1 cellular context compared by ENCODE assay signal in the genomic region with DNA sequence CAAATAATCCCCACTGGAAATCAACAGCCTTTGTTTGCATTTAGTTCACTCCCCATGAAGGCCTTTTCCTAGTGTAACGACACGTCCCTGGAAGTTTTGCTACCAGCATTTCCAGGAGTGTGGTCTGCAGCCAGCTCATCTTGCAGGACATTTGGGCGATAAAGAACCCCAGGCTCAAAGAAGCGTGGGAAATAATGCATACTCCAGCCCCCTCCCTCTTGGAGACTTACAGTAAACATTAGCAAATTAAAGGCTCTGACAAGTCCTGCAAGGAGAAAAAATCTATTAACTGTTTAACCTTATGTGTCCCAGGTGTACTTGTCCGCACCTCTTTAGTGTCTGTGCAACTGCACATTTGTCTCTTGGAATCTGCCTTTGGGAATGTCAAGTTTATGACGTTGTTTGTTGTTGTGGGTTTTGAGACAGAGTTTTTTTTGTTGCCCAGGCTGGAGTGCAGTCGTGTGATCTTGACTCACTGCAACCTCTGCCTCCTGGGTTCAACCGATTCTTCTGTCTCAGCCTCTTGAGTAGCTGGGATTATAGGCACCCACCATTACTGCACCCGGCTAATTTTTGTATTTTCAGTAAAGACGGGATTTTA.
TF ChIP-seq lines count a peak whose summit lies in the region.

No MANE protein-coding gene starts in this region.

TF ChIP-seq in GM12878, 131 proteins besides CTCF, POLR2A, EP300 and RAD21 (continued from another document):
- TF ChIP-seq YBX1 (IDR thresholded peaks at IDR 0.05) (no peak), ZBTB4 (CRISPR knock-in tag; IDR thresholded peaks at IDR 0.05) (no peak), PRDM15 (CRISPR knock-in tag; IDR thresholded peaks at IDR 0.05) (no peak), PAX8 (IDR thresholded peaks at IDR 0.05) (no peak), E2F8 (IDR thresholded peaks at IDR 0.05; ENCODE audit: low read depth, partially characterized antibody) (no peak), ZBTB33 (IDR thresholded peaks at IDR 0.05) (no peak), TCF7 (IDR thresholded peaks at IDR 0.05; ENCODE audit: borderline replicate concordance) (no peak), FOS (IDR thresholded peaks at IDR 0.05; ENCODE audit: borderline replicate concordance, extremely low read depth, insufficient read length) (no peak)
